Comparison of ENCODE assay signal across 13 cellular contexts in genomic region chr2:240564191-240564570, GRCh38. TPM values are rescaled to one million over a fixed set of nuclear protein-coding genes. Genes with fewer than 3 reads are reported as not detected.
DNase-seq lines count a peak whose midpoint lies in the region; ATAC-seq and TF ChIP-seq lines count a peak whose summit lies in the region.
"Had no signal": no experiment of that assay in that cellular context is flagged by ENCODE, and none has a peak within 500 bp of the region (broad histone marks: within the 10 kb centered on the region; RNA-seq: fewer than 3 reads in every experiment).

No MANE protein-coding gene starts in this region.

- CTCF ChIA-PET in activated naive CD4-positive, alpha-beta T cell treated with anti-CD3 and anti-CD28 coated beads for 36 hours (lab: Charles Lee), result interaction anchor here (0.5 to 2.6 kb wide), 5 partner anchors 16 to 1124 kb away, joined by 3 to 21 read pairs (median 3); partner anchors contain the start of gene CAPN10
- CTCF ChIA-PET in activated CD4-positive, alpha-beta memory T cell treated with anti-CD3 and anti-CD28 coated beads for 36 hours (lab: Charles Lee), result interaction anchor here (2.7 to 4.9 kb wide), 3 partner anchors 15 to 57 kb away, joined by 8 to 89 read pairs (median 58); partner anchors contain the start of gene CAPN10

- H3K4me1 ChIP-seq in gastrocnemius medialis, result peaks cover 40 to 44% of the 10 kb centered on the region in 2 donors

- peak overlapping the region; percentile 92 for H3K4me3 Mint-ChIP-seq in activated naive CD4-positive, alpha-beta T cell treated with anti-CD3 and anti-CD28 coated beads for 36 hours
- H3K4me3 Mint-ChIP-seq in activated CD4-positive, alpha-beta memory T cell treated with anti-CD3 and anti-CD28 coated beads for 36 hours, result peak overlapping the region; percentile 93
- H3K4me3 Mint-ChIP-seq in endothelial cell (ENCODE audit: unreplicated experiment), result peak overlapping the region; percentile 56
- peak overlapping the region; percentile 97 to 98 for H3K4me3 Mint-ChIP-seq in stimulated activated naive CD8-positive, alpha-beta T cell treated with anti-CD3 and anti-CD28 coated beads, Interleukin-15, amount 100 ng/mL, for 72 hours

- no peak for TF ChIP-seq CTCF in endothelial cell (IDR thresholded peaks at IDR 0.05; ENCODE audit: unreplicated experiment)
- no peak for TF ChIP-seq CTCF in gastrocnemius medialis (IDR thresholded peaks at IDR 0.05 in 4 of 5, conservative IDR thresholded peaks at IDR 0.05 in 1 of 5)

- ATAC-seq in stimulated activated naive CD8-positive, alpha-beta T cell treated with anti-CD3 and anti-CD28 coated beads, Interleukin-15, amount 100 ng/mL, for 72 hours, result no peak
- no peak for ATAC-seq in gastrocnemius medialis

- no peak overlapping the region for H3K4me3 ChIP-seq in gastrocnemius medialis
- H3K4me3 ChIP-seq: prostate gland had no signal

- peaks cover 51% of the 10 kb centered on the region for H3K4me1 Mint-ChIP-seq in activated naive CD4-positive, alpha-beta T cell treated with anti-CD3 and anti-CD28 coated beads for 36 hours (ENCODE audit: low read depth)
- H3K4me1 Mint-ChIP-seq in activated CD4-positive, alpha-beta memory T cell treated with anti-CD3 and anti-CD28 coated beads for 36 hours (ENCODE audit: low read depth), result peaks cover 54% of the 10 kb centered on the region
- H3K4me1 Mint-ChIP-seq in endothelial cell (ENCODE audit: unreplicated experiment), result peaks cover 19% of the 10 kb centered on the region
- H3K4me1 Mint-ChIP-seq in stimulated activated naive CD8-positive, alpha-beta T cell treated with anti-CD3 and anti-CD28 coated beads, Interleukin-15, amount 100 ng/mL, for 72 hours, result peaks cover 77% of the 10 kb centered on the region

- no peaks in the 10 kb centered on the region for H3K9me3 Mint-ChIP-seq in activated naive CD4-positive, alpha-beta T cell treated with anti-CD3 and anti-CD28 coated beads for 36 hours
- no peaks in the 10 kb centered on the region for H3K9me3 Mint-ChIP-seq in activated CD4-positive, alpha-beta memory T cell treated with anti-CD3 and anti-CD28 coated beads for 36 hours
- no peaks in the 10 kb centered on the region for H3K9me3 Mint-ChIP-seq in endothelial cell (ENCODE audit: unreplicated experiment)
- no peaks in the 10 kb centered on the region for H3K9me3 Mint-ChIP-seq in stimulated activated naive CD8-positive, alpha-beta T cell treated with anti-CD3 and anti-CD28 coated beads, Interleukin-15, amount 100 ng/mL, for 72 hours

- peak overlapping the region; percentile 99 for H3K27ac Mint-ChIP-seq in activated naive CD4-positive, alpha-beta T cell treated with anti-CD3 and anti-CD28 coated beads for 36 hours
- peak overlapping the region; percentile 98 for H3K27ac Mint-ChIP-seq in activated CD4-positive, alpha-beta memory T cell treated with anti-CD3 and anti-CD28 coated beads for 36 hours
- no peak overlapping the region for H3K27ac Mint-ChIP-seq in endothelial cell (ENCODE audit: unreplicated experiment)
- peak overlapping the region; percentile 42 to 92 for H3K27ac Mint-ChIP-seq in stimulated activated naive CD8-positive, alpha-beta T cell treated with anti-CD3 and anti-CD28 coated beads, Interleukin-15, amount 100 ng/mL, for 72 hours

- H3K27me3 ChIP-seq in gastrocnemius medialis, result no peaks in the 10 kb centered on the region

- in situ Hi-C loops in gastrocnemius medialis (cut with MboI; ENCODE audit: low sequenced_read_pairs in 4 of 4), result no loop called here

- no peak for DNase-seq in activated naive CD4-positive, alpha-beta T cell treated with anti-CD3 and anti-CD28 coated beads for 36 hours
- no peak for DNase-seq in activated naive CD4-positive, alpha-beta T cell (lab: John Stamatoyannopoulos, UW)
- no peak for DNase-seq in activated CD4-positive, alpha-beta memory T cell treated with anti-CD3 and anti-CD28 coated beads for 36 hours
- no peak for DNase-seq in endothelial cell (ENCODE audit: low spot score)
- no peak for DNase-seq in stimulated activated naive CD8-positive, alpha-beta T cell treated with anti-CD3 and anti-CD28 coated beads, Interleukin-15, amount 100 ng/mL, for 72 hours
- no peak for DNase-seq in SKM-1 treated with dmso at 0.1 percent for 144 hours (lab: John Stamatoyannopoulos, UW; ENCODE audit: unreplicated experiment)
- no peak for DNase-seq in GM19240 (ENCODE audit: insufficient read length, low spot score)
- no peak for DNase-seq in gastrocnemius medialis
- DNase-seq: GOT3, kidney, NCI-H446, SHP77 had no signal

- no peaks in the 10 kb centered on the region for H3K36me3 ChIP-seq in gastrocnemius medialis
- H3K36me3 ChIP-seq: prostate gland had no signal

- H3K9me3 ChIP-seq in gastrocnemius medialis, result no peaks in the 10 kb centered on the region
- H3K9me3 ChIP-seq: prostate gland had no signal

- POLR2A ChIA-PET in activated CD4-positive, alpha-beta memory T cell treated with anti-CD3 and anti-CD28 coated beads for 36 hours (lab: Charles Lee), result interaction anchor here (4.1 kb wide), 1 partner anchor 23 kb away, joined by 57 read pairs; the partner anchor contains the start of gene CAPN10

- H3K36me3 Mint-ChIP-seq in activated naive CD4-positive, alpha-beta T cell treated with anti-CD3 and anti-CD28 coated beads for 36 hours (ENCODE audit: low read depth), result peaks cover 28% of the 10 kb centered on the region
- H3K36me3 Mint-ChIP-seq in activated CD4-positive, alpha-beta memory T cell treated with anti-CD3 and anti-CD28 coated beads for 36 hours, result peaks cover 36% of the 10 kb centered on the region
- peaks cover 9% of the 10 kb centered on the region for H3K36me3 Mint-ChIP-seq in endothelial cell (ENCODE audit: low read depth, unreplicated experiment)

- intact Hi-C loops in activated naive CD4-positive, alpha-beta T cell treated with anti-CD3 and anti-CD28 coated beads for 36 hours (cut with micrococcal nuclease), result loop anchor here (5.0 to 10.0 kb wide), 3 partner anchors 538 to 1321 kb away; partner anchors contain the start of genes ATG4B, MTERF4 and THAP4
- intact Hi-C loops in activated CD4-positive, alpha-beta memory T cell treated with anti-CD3 and anti-CD28 coated beads for 36 hours (cut with micrococcal nuclease), result loop anchor here (5.0 to 10.0 kb wide), 5 partner anchors 52 to 1291 kb away; partner anchors contain the start of genes COPS9, HDAC4, NDUFA10 and PDCD1
- intact Hi-C loops in gastrocnemius medialis (cut with DNase I; ENCODE audit: low total_unique reads), result loop anchor here (5.0 kb wide), 2 partner anchors 312 to 653 kb away; no protein-coding TSS in a partner anchor

- no peak for TF ChIP-seq POLR2A in gastrocnemius medialis (IDR thresholded peaks at IDR 0.05)

- H3K27ac ChIP-seq in gastrocnemius medialis, result no peak overlapping the region

- H3K27me3 Mint-ChIP-seq in activated naive CD4-positive, alpha-beta T cell treated with anti-CD3 and anti-CD28 coated beads for 36 hours (ENCODE audit: low read depth), result no peaks in the 10 kb centered on the region
- H3K27me3 Mint-ChIP-seq in activated CD4-positive, alpha-beta memory T cell treated with anti-CD3 and anti-CD28 coated beads for 36 hours, result no peaks in the 10 kb centered on the region
- peaks cover 16% of the 10 kb centered on the region for H3K27me3 Mint-ChIP-seq in endothelial cell (ENCODE audit: unreplicated experiment)
- no peaks in the 10 kb centered on the region for H3K27me3 Mint-ChIP-seq in stimulated activated naive CD8-positive, alpha-beta T cell treated with anti-CD3 and anti-CD28 coated beads, Interleukin-15, amount 100 ng/mL, for 72 hours

RNA-seq across cellular contexts. Expression of gene DUSP28, which starts 4.0 kb away (rescaled TPM):
- total RNA-seq in activated naive CD4-positive, alpha-beta T cell treated with anti-CD3 and anti-CD28 coated beads for 36 hours, result 1 to 10 TPM; 5.1 to 5.6 TPM
- total RNA-seq in activated CD4-positive, alpha-beta memory T cell treated with anti-CD3 and anti-CD28 coated beads for 36 hours, result 1 to 10 TPM; 4.1 to 4.2 TPM
- total RNA-seq in endothelial cell (ENCODE audit: unreplicated experiment) (1.5 TPM), gastrocnemius medialis (10 to 100 TPM in 3 of 4 donors, 1 to 10 TPM in 1; 7.6 to 18.3 (median 13.2) TPM)

RNA-seq across cellular contexts. Expression of gene RNPEPL1, which starts 4.1 kb away (rescaled TPM):
- total RNA-seq in activated naive CD4-positive, alpha-beta T cell treated with anti-CD3 and anti-CD28 coated beads for 36 hours, result 10 to 100 TPM; 40.3 to 44.3 TPM
- 10 to 100 TPM; 55.2 to 56.0 TPM for total RNA-seq in activated CD4-positive, alpha-beta memory T cell treated with anti-CD3 and anti-CD28 coated beads for 36 hours
- 29.2 TPM for total RNA-seq in endothelial cell (ENCODE audit: unreplicated experiment)
- 100 to 1,000 TPM in 2 of 4 donors, 10 to 100 TPM in 2; 31.9 to 124 (median 99.6) TPM for total RNA-seq in gastrocnemius medialis

RNA-seq across cellular contexts. Expression of gene ANKMY1, which starts 6.4 kb away (rescaled TPM):
- 10 to 100 TPM; 17.0 to 17.4 TPM for total RNA-seq in activated naive CD4-positive, alpha-beta T cell treated with anti-CD3 and anti-CD28 coated beads for 36 hours
- 10 to 100 TPM; 18.4 to 19.1 TPM for total RNA-seq in activated CD4-positive, alpha-beta memory T cell treated with anti-CD3 and anti-CD28 coated beads for 36 hours
- 5.6 TPM for total RNA-seq in endothelial cell (ENCODE audit: unreplicated experiment)
- total RNA-seq in gastrocnemius medialis, result 1 to 10 TPM; 3.3 to 9.0 (median 5.6) TPM

RNA-seq across cellular contexts. Expression of gene CAPN10, which starts 22.4 kb away (rescaled TPM):
- 10 to 100 TPM; 24.9 to 28.5 TPM for total RNA-seq in activated naive CD4-positive, alpha-beta T cell treated with anti-CD3 and anti-CD28 coated beads for 36 hours
- total RNA-seq in activated CD4-positive, alpha-beta memory T cell treated with anti-CD3 and anti-CD28 coated beads for 36 hours, result 10 to 100 TPM; 32.6 to 33.9 TPM
- total RNA-seq in endothelial cell (ENCODE audit: unreplicated experiment) (47.8 TPM), gastrocnemius medialis (10 to 100 TPM in 1 of 4 donors, 1 to 10 TPM in 3; 6.8 to 12.2 (median 7.5) TPM)
